In the genomic region with DNA sequence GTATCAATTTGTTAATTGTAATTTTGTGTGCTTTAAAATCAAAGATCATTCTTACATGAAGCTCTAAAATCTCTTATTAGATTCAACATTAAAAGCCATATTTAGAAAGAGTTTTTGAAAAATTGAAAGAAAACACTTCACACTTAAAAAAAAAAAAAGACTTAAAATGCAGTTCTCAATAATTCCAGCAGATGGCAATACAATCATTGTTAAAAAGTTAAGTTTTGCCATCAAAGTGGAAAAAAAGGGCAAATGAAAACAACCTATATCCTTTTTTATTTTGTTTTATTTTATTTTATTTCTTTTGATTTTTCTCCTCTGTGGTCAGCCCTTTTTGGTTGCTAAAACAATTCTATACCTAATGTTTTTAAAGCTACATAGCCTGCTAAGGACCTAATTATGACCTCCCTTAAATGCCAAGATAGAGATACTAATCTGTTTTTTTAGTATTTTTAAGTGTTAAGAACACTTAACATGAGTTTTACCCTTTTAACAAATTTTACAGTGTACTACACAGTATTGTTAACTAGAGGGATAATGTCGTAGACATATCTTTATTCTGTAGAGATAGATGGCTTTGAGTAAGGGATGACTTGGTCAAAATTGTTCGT, we compare ENCODE assay signal across 9 cellular contexts.
DNase-seq lines count a peak whose midpoint lies in the region; ATAC-seq and TF ChIP-seq lines count a peak whose summit lies in the region.
"Had no signal": no experiment of that assay in that cellular context is flagged by ENCODE, and none has a peak within 500 bp of the region (broad histone marks: within the 10 kb centered on the region; RNA-seq: fewer than 3 reads in every experiment).

No MANE protein-coding gene starts in this region.

- peaks cover 15% of the 10 kb centered on the region for H3K27me3 Mint-ChIP-seq in CD4-positive, CD25-positive, alpha-beta regulatory T cell
- peaks cover 13% of the 10 kb centered on the region for H3K27me3 Mint-ChIP-seq in brain
- peaks cover under 1% of the 10 kb centered on the region for H3K27me3 Mint-ChIP-seq in mesothelial cell of epicardium (ENCODE audit: low read depth)

- H3K4me1 ChIP-seq in CD4-positive, CD25-positive, alpha-beta regulatory T cell (ENCODE audit: control insufficient read depth, insufficient read depth, low read length, poor library complexity, severe bottlenecking): no peaks in the 10 kb centered on the region

- no peaks in the 10 kb centered on the region for H3K36me3 ChIP-seq in CD4-positive, CD25-positive, alpha-beta regulatory T cell (ENCODE audit: control insufficient read depth, insufficient read depth, low read length)

- TF ChIP-seq CTCF in brain (conservative IDR thresholded peaks at IDR 0.05) (peak; percentile 85 to 86), mesothelial cell of epicardium (IDR thresholded peaks at IDR 0.05; ENCODE audit: unreplicated experiment) (peak; percentile 96)

- peaks cover 0 to 7% (median 6%) of the 10 kb centered on the region in 4 donors for H3K4me1 Mint-ChIP-seq in CD4-positive, CD25-positive, alpha-beta regulatory T cell
- no peaks in the 10 kb centered on the region for H3K4me1 Mint-ChIP-seq in brain
- H3K4me1 Mint-ChIP-seq in mesothelial cell of epicardium: peaks cover 27% of the 10 kb centered on the region

- ATAC-seq in CD4-positive, CD25-positive, alpha-beta regulatory T cell (ENCODE audit: low read depth in 2 of 2): no peak
- ATAC-seq in HG03432 (IDR thresholded peaks at IDR 0.05; ENCODE audit: unreplicated experiment): no peak
- ATAC-seq: activated CD8-positive, alpha-beta memory T cell treated with anti-CD3 and anti-CD28 coated beads, Interleukin-2, amount 10 ng/mL, durations not matched to agents 7 days and 5 days had no signal

- peaks cover 3% of the 10 kb centered on the region for H3K27me3 ChIP-seq in CD4-positive, CD25-positive, alpha-beta regulatory T cell (ENCODE audit: control insufficient read depth, insufficient read depth, low read length)

- no peaks in the 10 kb centered on the region for H3K9me3 Mint-ChIP-seq in CD4-positive, CD25-positive, alpha-beta regulatory T cell
- H3K9me3 Mint-ChIP-seq in brain (no peaks in the 10 kb centered on the region), mesothelial cell of epicardium (no peaks in the 10 kb centered on the region)

- no peak overlapping the region for H3K4me3 ChIP-seq in CD4-positive, CD25-positive, alpha-beta regulatory T cell (ENCODE audit: low read depth, low read length)

- DNase-seq in CD4-positive, CD25-positive, alpha-beta regulatory T cell: peak in 2 of 3 donors; percentile 28 to 32
- DNase-seq in HT-29 (ENCODE audit: low spot score) (peak; percentile 41), mesothelial cell of epicardium (ENCODE audit: low spot score in 2 of 2, unreplicated experiment in 2 of 2) (no peak), C1 segment of cervical spinal cord (lab: John Stamatoyannopoulos, UW) (no peak), SKM-1 treated with dmso at 0.1 percent for 144 hours (lab: John Stamatoyannopoulos, UW; ENCODE audit: unreplicated experiment) (no peak)
- no peak for DNase-seq in stimulated activated CD8-positive, alpha-beta memory T cell treated with anti-CD3 and anti-CD28 coated beads, Interleukin-4, amount 100 ng/mL, for 48 hours
- DNase-seq: activated CD8-positive, alpha-beta memory T cell treated with anti-CD3 and anti-CD28 coated beads, Interleukin-2, amount 10 ng/mL, durations not matched to agents 7 days and 5 days had no signal

- no peak overlapping the region for H3K4me3 Mint-ChIP-seq in CD4-positive, CD25-positive, alpha-beta regulatory T cell
- H3K4me3 Mint-ChIP-seq in brain (no peak overlapping the region), mesothelial cell of epicardium (no peak overlapping the region)
- H3K4me3 Mint-ChIP-seq: activated CD8-positive, alpha-beta memory T cell treated with anti-CD3 and anti-CD28 coated beads, Interleukin-2, amount 10 ng/mL, durations not matched to agents 7 days and 5 days had no signal

- H3K9me3 ChIP-seq in CD4-positive, CD25-positive, alpha-beta regulatory T cell (ENCODE audit: control insufficient read depth in 2 of 2, low read length in 2 of 2): no peaks in the 10 kb centered on the region

- no peak overlapping the region for H3K27ac ChIP-seq in CD4-positive, CD25-positive, alpha-beta regulatory T cell (ENCODE audit: insufficient read depth, low read length, poor library complexity, severe bottlenecking)

- H3K36me3 Mint-ChIP-seq in CD4-positive, CD25-positive, alpha-beta regulatory T cell: no peaks in the 10 kb centered on the region
- H3K36me3 Mint-ChIP-seq in brain (no peaks in the 10 kb centered on the region), mesothelial cell of epicardium (no peaks in the 10 kb centered on the region)
- H3K36me3 Mint-ChIP-seq: activated CD8-positive, alpha-beta memory T cell treated with anti-CD3 and anti-CD28 coated beads, Interleukin-2, amount 10 ng/mL, durations not matched to agents 7 days and 5 days had no signal

- no peak overlapping the region for H3K27ac Mint-ChIP-seq in CD4-positive, CD25-positive, alpha-beta regulatory T cell
- H3K27ac Mint-ChIP-seq in brain (no peak overlapping the region), mesothelial cell of epicardium (peak overlapping the region; percentile 36)
- H3K27ac Mint-ChIP-seq: activated CD8-positive, alpha-beta memory T cell treated with anti-CD3 and anti-CD28 coated beads, Interleukin-2, amount 10 ng/mL, durations not matched to agents 7 days and 5 days had no signal

Comparison
In these comparisons a context has a peak if more than half of its experiments do, and no peak if none do; other contexts are left out.
1. DNase-seq: peak in CD4-positive, CD25-positive, alpha-beta regulatory T cell (2 of 3) and HT-29 (single experiment); none in mesothelial cell of epicardium (0 of 2), stimulated activated CD8-positive, alpha-beta memory T cell treated with anti-CD3 and anti-CD28 coated beads, Interleukin-4, amount 100 ng/mL, for 48 hours (single experiment), C1 segment of cervical spinal cord (0 of 14) and SKM-1 treated with dmso at 0.1 percent for 144 hours (single experiment).